ENCODE assay signal across 34 cellular contexts in the genomic region with DNA sequence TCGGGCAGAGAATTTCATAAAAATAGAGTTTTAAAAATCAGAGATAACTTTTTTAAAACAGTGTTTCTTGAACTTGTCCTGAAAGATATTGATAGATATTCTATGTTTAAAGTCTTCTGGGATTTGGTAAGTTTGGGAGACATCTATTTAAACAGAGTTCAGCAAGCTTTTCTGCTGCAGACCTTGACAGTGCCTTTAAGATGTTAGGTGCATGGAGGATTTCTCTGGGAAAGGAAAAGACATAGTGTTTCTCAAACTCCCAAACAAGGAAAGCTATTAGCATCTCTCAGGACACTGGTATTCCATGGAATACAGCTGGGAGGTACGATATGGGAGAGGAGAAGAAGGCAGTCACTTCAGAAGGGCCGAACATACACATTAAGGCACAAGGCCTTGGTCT.
"Had no signal": no experiment of that assay in that cellular context is flagged by ENCODE, and none has a peak within 500 bp of the region (broad histone marks: within the 10 kb centered on the region; RNA-seq: fewer than 3 reads in every experiment).

No MANE protein-coding gene starts in this region.

- H3K4me1 Mint-ChIP-seq: activated T-helper 17 cell treated with anti-CD3 and anti-CD28 coated beads, Interleukin-2, amount 50 U/mL, for 72 hours had no signal

- H3K4me3 ChIP-seq: ascending aorta, breast epithelium, cardiac muscle cell, colonic mucosa, dorsolateral prefrontal cortex, esophagus muscularis mucosa, gastrocnemius medialis had no signal

- H3K27ac Mint-ChIP-seq: activated B cell treated with CpG ODN at 0.5 μM for 24 hours; activated naive CD8-positive, alpha-beta T cell; activated T-cell treated with anti-CD3 and anti-CD28 coated beads, Interleukin-2, amount 50 U/mL, for 24 hours; activated T-cell treated with anti-CD3 and anti-CD28 coated beads, Interleukin-2, amount 50 U/mL, for 72 hours; activated T-helper 17 cell treated with anti-CD3 and anti-CD28 coated beads, Interleukin-2, amount 50 U/mL, for 72 hours; dendritic cell treated with granulocyte-macrophage colony-stimulating factor and Interleukin-4, amounts not matched to agents 40 ng/mL and 50 ng/mL, for 4 days; endodermal cell; T-helper 17 cell; T-helper 2 cell treated with Interferon-gamma antibody and Interleukin-4, amounts not matched to agents 5 μg/mL and 100 μg/mL, for 36 hours had no signal

- H3K27me3 Mint-ChIP-seq: activated B cell treated with CpG ODN at 0.5 μM for 24 hours; activated naive CD8-positive, alpha-beta T cell; activated T-cell treated with anti-CD3 and anti-CD28 coated beads, Interleukin-2, amount 50 U/mL, for 24 hours; activated T-helper 17 cell treated with anti-CD3 and anti-CD28 coated beads, Interleukin-2, amount 50 U/mL, for 72 hours; dendritic cell treated with granulocyte-macrophage colony-stimulating factor and Interleukin-4, amounts not matched to agents 40 ng/mL and 50 ng/mL, for 4 days; T-helper 17 cell had no signal

- H3K9me3 Mint-ChIP-seq: activated B cell treated with CpG ODN at 0.5 μM for 24 hours; activated T-cell treated with anti-CD3 and anti-CD28 coated beads, Interleukin-2, amount 50 U/mL, for 24 hours; activated T-cell treated with anti-CD3 and anti-CD28 coated beads, Interleukin-2, amount 50 U/mL, for 72 hours; activated T-helper 17 cell treated with anti-CD3 and anti-CD28 coated beads, Interleukin-2, amount 50 U/mL, for 72 hours; dendritic cell treated with granulocyte-macrophage colony-stimulating factor and Interleukin-4, amounts not matched to agents 40 ng/mL and 50 ng/mL, for 4 days; T-helper 2 cell treated with Interferon-gamma antibody and Interleukin-4, amounts not matched to agents 5 μg/mL and 100 μg/mL, for 36 hours had no signal

- H3K36me3 ChIP-seq: ascending aorta, breast epithelium, cardiac muscle cell, colonic mucosa, gastrocnemius medialis, WERI-Rb-1 had no signal

- H3K9me3 ChIP-seq: ascending aorta, breast epithelium, colonic mucosa, esophagus muscularis mucosa, gastrocnemius medialis had no signal

- H3K27me3 ChIP-seq: ascending aorta, breast epithelium, cardiac muscle cell, colonic mucosa, dorsolateral prefrontal cortex, esophagus muscularis mucosa, foreskin keratinocyte, gastrocnemius medialis had no signal

- H3K27ac ChIP-seq: ascending aorta, breast epithelium, cardiac muscle cell, colonic mucosa, dorsolateral prefrontal cortex, esophagus muscularis mucosa, foreskin keratinocyte, gastrocnemius medialis, WERI-Rb-1 had no signal

- H3K4me3 Mint-ChIP-seq: activated B cell treated with CpG ODN at 0.5 μM for 24 hours; activated naive CD8-positive, alpha-beta T cell; activated T-cell treated with anti-CD3 and anti-CD28 coated beads, Interleukin-2, amount 50 U/mL, for 24 hours; activated T-cell treated with anti-CD3 and anti-CD28 coated beads, Interleukin-2, amount 50 U/mL, for 72 hours; activated T-helper 17 cell treated with anti-CD3 and anti-CD28 coated beads, Interleukin-2, amount 50 U/mL, for 72 hours; brain; dendritic cell treated with granulocyte-macrophage colony-stimulating factor and Interleukin-4, amounts not matched to agents 40 ng/mL and 50 ng/mL, for 4 days; endodermal cell; T-helper 17 cell; T-helper 2 cell treated with Interferon-gamma antibody and Interleukin-4, amounts not matched to agents 5 μg/mL and 100 μg/mL, for 36 hours had no signal

- H3K4me1 ChIP-seq: ascending aorta, breast epithelium, colonic mucosa, foreskin keratinocyte, gastrocnemius medialis had no signal

- DNase-seq: activated B cell treated with CpG ODN at 0.5 μM for 24 hours; activated CD4-positive, alpha-beta T cell treated with anti-CD3 and anti-CD28 coated beads for 48 hours; activated CD4-positive, alpha-beta T cell treated with anti-CD3 and anti-CD28 coated beads, Interleukin-2, amount 50 U/mL, for 1 hour; activated CD4-positive, alpha-beta T cell treated with anti-CD3 and anti-CD28 coated beads, Interleukin-2, amount 50 U/mL, for 48 hours; activated CD8-positive, alpha-beta memory T cell treated with anti-CD3 and anti-CD28 coated beads, Interleukin-2, amount 50 U/mL, for 48 hours; activated effector memory CD4-positive, alpha-beta T cell treated with Interleukin-2 at 50 U/mL for 16 hours; activated gamma-delta T cell treated with Interleukin-2 at 50 U/mL for 16 hours; activated naive CD4-positive, alpha-beta T cell treated with anti-CD3 and anti-CD28 coated beads, Interleukin-2, amount 50 U/mL, for 16 hours; activated naive CD4-positive, alpha-beta T cell treated with Interleukin-2 at 50 U/mL for 16 hours; activated T-cell treated with anti-CD3 and anti-CD28 coated beads for 4 hours; activated T-cell treated with anti-CD3 and anti-CD28 coated beads, Interleukin-2, amount 50 U/mL, for 24 hours; activated T-cell treated with anti-CD3 and anti-CD28 coated beads, Interleukin-2, amount 50 U/mL, for 72 hours; central memory CD4-positive, alpha-beta T cell; cerebellar nuclear complex; colonic mucosa; dorsolateral prefrontal cortex; effector memory CD4-positive, alpha-beta T cell; endodermal cell; foreskin keratinocyte; gastrocnemius medialis; glutamatergic neuron; T-helper 1 cell; T-helper 17 cell; T1000; WERI-Rb-1 had no signal
